ENCODE assay signal across 9 cellular contexts in genomic region chr10:34537629-34538231, GRCh38.
DNase-seq lines count a peak whose midpoint lies in the region; ATAC-seq lines count a peak whose summit lies in the region.
"Had no signal": no experiment of that assay in that cellular context is flagged by ENCODE, and none has a peak within 500 bp of the region (broad histone marks: within the 10 kb centered on the region; RNA-seq: fewer than 3 reads in every experiment).

No MANE protein-coding gene starts in this region.

- H3K36me3 ChIP-seq in ACC112 (ENCODE audit: insufficient read depth, low read length): no peaks in the 10 kb centered on the region

- H3K9me3 Mint-ChIP-seq in T-helper 2 cell treated with Interferon-gamma antibody and Interleukin-4, amounts not matched to agents 5 μg/mL and 100 μg/mL, for 36 hours: no peaks in the 10 kb centered on the region
- H3K9me3 Mint-ChIP-seq in activated naive CD8-positive, alpha-beta T cell treated with anti-CD3 and anti-CD28 coated beads for 36 hours: no peaks in the 10 kb centered on the region

- H3K27ac Mint-ChIP-seq in T-helper 2 cell treated with Interferon-gamma antibody and Interleukin-4, amounts not matched to agents 5 μg/mL and 100 μg/mL, for 36 hours: peak overlapping the region; percentile 45
- H3K27ac Mint-ChIP-seq in activated naive CD8-positive, alpha-beta T cell treated with anti-CD3 and anti-CD28 coated beads for 36 hours: no peak overlapping the region

- no peak overlapping the region for H2AFZ ChIP-seq in ACC112 (ENCODE audit: low read length, unreplicated experiment)
- H2AFZ ChIP-seq: PC-9 had no signal

- DNase-seq in T-helper 2 cell treated with Interferon-gamma antibody and Interleukin-4, amounts not matched to agents 5 μg/mL and 100 μg/mL, for 36 hours (ENCODE audit: low spot score): no peak
- no peak for DNase-seq in activated naive CD8-positive, alpha-beta T cell treated with anti-CD3 and anti-CD28 coated beads for 36 hours
- DNase-seq in kidney tubule cell (ENCODE audit: low spot score) (no peak), SW480 (ENCODE audit: low spot score) (no peak), sciatic nerve (ENCODE audit: low spot score) (no peak)
- DNase-seq: PC-9 had no signal

- no peaks in the 10 kb centered on the region for H3K27me3 Mint-ChIP-seq in T-helper 2 cell treated with Interferon-gamma antibody and Interleukin-4, amounts not matched to agents 5 μg/mL and 100 μg/mL, for 36 hours (ENCODE audit: low read depth)
- H3K27me3 Mint-ChIP-seq in activated naive CD8-positive, alpha-beta T cell treated with anti-CD3 and anti-CD28 coated beads for 36 hours: peaks cover 6% of the 10 kb centered on the region

- H3K4me1 Mint-ChIP-seq in T-helper 2 cell treated with Interferon-gamma antibody and Interleukin-4, amounts not matched to agents 5 μg/mL and 100 μg/mL, for 36 hours (ENCODE audit: low read depth): peaks cover 17% of the 10 kb centered on the region
- H3K4me1 Mint-ChIP-seq in activated naive CD8-positive, alpha-beta T cell treated with anti-CD3 and anti-CD28 coated beads for 36 hours: no peaks in the 10 kb centered on the region

- intact Hi-C loops in sciatic nerve (cut with DNase I): no loop called here

- ATAC-seq in GM19351 (IDR thresholded peaks at IDR 0.05; ENCODE audit: unreplicated experiment) (peak; percentile 81), HG02970 (IDR thresholded peaks at IDR 0.05; ENCODE audit: low FRiP score, unreplicated experiment) (peak; percentile 76), sciatic nerve (no peak)

- no peak overlapping the region for H3K4me3 Mint-ChIP-seq in T-helper 2 cell treated with Interferon-gamma antibody and Interleukin-4, amounts not matched to agents 5 μg/mL and 100 μg/mL, for 36 hours
- H3K4me3 Mint-ChIP-seq in activated naive CD8-positive, alpha-beta T cell treated with anti-CD3 and anti-CD28 coated beads for 36 hours: no peak overlapping the region

- H3K27me3 ChIP-seq in ACC112 (ENCODE audit: insufficient read depth, low read length): no peaks in the 10 kb centered on the region

- peak overlapping the region; percentile 75; the same call in 1 of the 2 replicates for H3K4me3 ChIP-seq in ACC112 (ENCODE audit: low read depth, low read length)
- H3K4me3 ChIP-seq: PC-9 had no signal

- H3K27ac ChIP-seq in ACC112 (ENCODE audit: low read depth, low read length): 0 out of 2 replicates have a peak overlapping the region, but pooled peaks have one; percentile 63
- H3K27ac ChIP-seq: PC-9 had no signal

- H3K79me2 ChIP-seq in ACC112 (ENCODE audit: control insufficient read depth, insufficient read depth, low read length, unreplicated experiment): peaks cover 11% of the 10 kb centered on the region

- no peaks in the 10 kb centered on the region for H3K36me3 Mint-ChIP-seq in T-helper 2 cell treated with Interferon-gamma antibody and Interleukin-4, amounts not matched to agents 5 μg/mL and 100 μg/mL, for 36 hours (ENCODE audit: low read depth)
- H3K36me3 Mint-ChIP-seq in activated naive CD8-positive, alpha-beta T cell treated with anti-CD3 and anti-CD28 coated beads for 36 hours: no peaks in the 10 kb centered on the region

- H3K4me1 ChIP-seq in ACC112 (ENCODE audit: control insufficient read depth, insufficient read depth, low read length, unreplicated experiment): peaks cover 17% of the 10 kb centered on the region
